Comparison of ENCODE assay signal across 1 cellular context in the genomic region with DNA sequence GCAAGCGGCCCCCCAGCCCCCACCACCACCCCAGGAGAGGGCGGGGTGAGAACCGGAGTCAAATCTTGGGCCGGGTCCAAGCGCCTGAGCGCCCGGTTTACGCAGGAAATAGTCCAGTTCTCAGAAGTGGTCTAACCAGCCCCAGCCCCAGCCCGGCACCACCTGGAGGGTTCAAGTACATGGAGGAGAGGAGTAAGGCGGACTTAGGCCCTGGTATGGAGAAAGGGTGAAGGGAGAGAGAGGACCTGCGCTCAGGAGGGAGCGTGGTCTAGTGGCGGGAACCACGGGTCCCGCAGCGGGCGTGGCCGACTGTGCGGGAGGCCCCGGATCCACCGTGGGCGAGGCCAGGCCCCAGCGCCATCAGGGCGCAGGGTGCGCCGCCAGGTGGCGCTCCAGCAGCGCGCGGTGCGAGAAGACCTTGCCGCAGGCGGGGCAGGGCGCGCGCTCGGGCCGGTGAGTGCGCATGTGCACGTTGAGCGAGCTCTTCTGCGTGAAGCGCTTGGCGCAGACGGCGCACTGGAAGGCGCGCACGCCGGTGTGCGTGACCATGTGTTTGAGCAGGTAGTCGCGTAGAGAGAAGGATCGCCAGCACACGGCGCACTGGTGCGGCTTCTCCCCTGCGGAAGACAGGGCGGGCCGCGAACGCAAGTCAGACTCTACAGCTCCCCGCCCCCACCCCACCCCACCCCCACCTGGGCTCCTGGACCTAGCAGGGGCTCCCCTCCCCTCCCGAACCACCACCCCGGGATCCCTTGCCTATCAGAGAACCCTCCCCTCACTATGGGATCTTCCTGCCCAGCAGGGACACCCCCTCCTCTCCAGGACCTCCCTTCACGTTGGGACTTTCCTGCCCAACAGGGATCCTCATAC.
TF ChIP-seq lines count a peak whose summit lies in the region.

No MANE protein-coding gene starts in this region.

TF ChIP-seq in K562, 482 proteins besides CTCF, POLR2A, EP300 and RAD21 (continued from another document and continues in another):
- no peak for TF ChIP-seq ZNF174 (CRISPR knock-in tag; IDR thresholded peaks at IDR 0.05)
- TF ChIP-seq POLR3G (IDR thresholded peaks at IDR 0.05; ENCODE audit: extremely low read depth, insufficient read length, insufficient replicate concordance) = no peak
- no peak; the same call in 1 of the 2 replicates for TF ChIP-seq GABPA (tag; conservative IDR thresholded peaks at IDR 0.05; ENCODE audit: low read depth)
- no peak for TF ChIP-seq ZNF699 (CRISPR knock-in tag; IDR thresholded peaks at IDR 0.05; ENCODE audit: insufficient replicate concordance)
- no peak for TF ChIP-seq NBN (IDR thresholded peaks at IDR 0.05; ENCODE audit: low read depth)
- peak; percentile 91 for TF ChIP-seq ZFX (CRISPR knock-in tag; IDR thresholded peaks at IDR 0.05)
- peak; percentile 23; the same call in 1 of the 2 replicates for TF ChIP-seq ZKSCAN1 (IDR thresholded peaks at IDR 0.05; ENCODE audit: low read depth, low read length)
- no peak for TF ChIP-seq ZNF766 (CRISPR knock-in tag; conservative IDR thresholded peaks at IDR 0.05)
- TF ChIP-seq WHSC1 (IDR thresholded peaks at IDR 0.05; ENCODE audit: low read length) = no peak
- no peak for TF ChIP-seq ZFPM2 (CRISPR knock-in tag; IDR thresholded peaks at IDR 0.05)
- peak; percentile 91 to 92 for TF ChIP-seq MAZ (CRISPR knock-in tag; conservative IDR thresholded peaks at IDR 0.05 in 1 of 2, IDR thresholded peaks at IDR 0.05 in 1 of 2)
- TF ChIP-seq ZNF165 (CRISPR knock-in tag; IDR thresholded peaks at IDR 0.05; ENCODE audit: borderline replicate concordance) = no peak
- no peak for TF ChIP-seq MCM7 (IDR thresholded peaks at IDR 0.05)
- TF ChIP-seq NFIX (CRISPR knock-in tag; IDR thresholded peaks at IDR 0.05; ENCODE audit: low read depth) = no peak
- TF ChIP-seq ZKSCAN3 (CRISPR knock-in tag; IDR thresholded peaks at IDR 0.05) = no peak
- no peak for TF ChIP-seq ZNF644 (tag; IDR thresholded peaks at IDR 0.05; ENCODE audit: low read depth)
- TF ChIP-seq, protein P1, sequence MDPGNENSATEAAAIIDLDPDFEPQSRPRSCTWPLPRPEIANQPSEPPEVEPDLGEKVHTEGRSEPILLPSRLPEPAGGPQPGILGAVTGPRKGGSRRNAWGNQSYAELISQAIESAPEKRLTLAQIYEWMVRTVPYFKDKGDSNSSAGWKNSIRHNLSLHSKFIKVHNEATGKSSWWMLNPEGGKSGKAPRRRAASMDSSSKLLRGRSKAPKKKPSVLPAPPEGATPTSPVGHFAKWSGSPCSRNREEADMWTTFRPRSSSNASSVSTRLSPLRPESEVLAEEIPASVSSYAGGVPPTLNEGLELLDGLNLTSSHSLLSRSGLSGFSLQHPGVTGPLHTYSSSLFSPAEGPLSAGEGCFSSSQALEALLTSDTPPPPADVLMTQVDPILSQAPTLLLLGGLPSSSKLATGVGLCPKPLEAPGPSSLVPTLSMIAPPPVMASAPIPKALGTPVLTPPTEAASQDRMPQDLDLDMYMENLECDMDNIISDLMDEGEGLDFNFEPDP (CRISPR knock-in tag; IDR thresholded peaks at IDR 0.05) = no peak
- no peak for TF ChIP-seq ZNF12 (CRISPR knock-in tag; IDR thresholded peaks at IDR 0.05)
- TF ChIP-seq ZNF583 (CRISPR knock-in tag; IDR thresholded peaks at IDR 0.05) = 0 out of 2 replicates have a peak, but pooled peaks have one; percentile 38
- TF ChIP-seq ZNF384 (IDR thresholded peaks at IDR 0.05; ENCODE audit: low read depth, low read length) = no peak
- TF ChIP-seq ARHGAP35 (IDR thresholded peaks at IDR 0.05; ENCODE audit: partially characterized antibody) = no peak
- TF ChIP-seq NFYB (IDR thresholded peaks at IDR 0.05; ENCODE audit: extremely low read depth, insufficient read length) = no peak
- no peak for TF ChIP-seq KDM1A (IDR thresholded peaks at IDR 0.05)
- TF ChIP-seq, protein P2, sequence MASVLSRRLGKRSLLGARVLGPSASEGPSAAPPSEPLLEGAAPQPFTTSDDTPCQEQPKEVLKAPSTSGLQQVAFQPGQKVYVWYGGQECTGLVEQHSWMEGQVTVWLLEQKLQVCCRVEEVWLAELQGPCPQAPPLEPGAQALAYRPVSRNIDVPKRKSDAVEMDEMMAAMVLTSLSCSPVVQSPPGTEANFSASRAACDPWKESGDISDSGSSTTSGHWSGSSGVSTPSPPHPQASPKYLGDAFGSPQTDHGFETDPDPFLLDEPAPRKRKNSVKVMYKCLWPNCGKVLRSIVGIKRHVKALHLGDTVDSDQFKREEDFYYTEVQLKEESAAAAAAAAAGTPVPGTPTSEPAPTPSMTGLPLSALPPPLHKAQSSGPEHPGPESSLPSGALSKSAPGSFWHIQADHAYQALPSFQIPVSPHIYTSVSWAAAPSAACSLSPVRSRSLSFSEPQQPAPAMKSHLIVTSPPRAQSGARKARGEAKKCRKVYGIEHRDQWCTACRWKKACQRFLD (CRISPR knock-in tag; IDR thresholded peaks at IDR 0.05) = no peak
- TF ChIP-seq ZNF717 (CRISPR knock-in tag; IDR thresholded peaks at IDR 0.05) = no peak
- TF ChIP-seq, protein P3, sequence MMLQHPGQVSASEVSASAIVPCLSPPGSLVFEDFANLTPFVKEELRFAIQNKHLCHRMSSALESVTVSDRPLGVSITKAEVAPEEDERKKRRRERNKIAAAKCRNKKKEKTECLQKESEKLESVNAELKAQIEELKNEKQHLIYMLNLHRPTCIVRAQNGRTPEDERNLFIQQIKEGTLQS (IDR thresholded peaks at IDR 0.05) = no peak
- TF ChIP-seq, protein P3 (CRISPR knock-in tag; conservative IDR thresholded peaks at IDR 0.05) = no peak
- TF ChIP-seq XRCC4 (IDR thresholded peaks at IDR 0.05; ENCODE audit: extremely low read depth, insufficient read depth, insufficient read length) = no peak
- no peak for TF ChIP-seq SMARCB1 (IDR thresholded peaks at IDR 0.05; ENCODE audit: insufficient read length, low read depth)
- TF ChIP-seq ZFP1 (CRISPR knock-in tag; IDR thresholded peaks at IDR 0.05) = no peak
- TF ChIP-seq, protein P4, sequence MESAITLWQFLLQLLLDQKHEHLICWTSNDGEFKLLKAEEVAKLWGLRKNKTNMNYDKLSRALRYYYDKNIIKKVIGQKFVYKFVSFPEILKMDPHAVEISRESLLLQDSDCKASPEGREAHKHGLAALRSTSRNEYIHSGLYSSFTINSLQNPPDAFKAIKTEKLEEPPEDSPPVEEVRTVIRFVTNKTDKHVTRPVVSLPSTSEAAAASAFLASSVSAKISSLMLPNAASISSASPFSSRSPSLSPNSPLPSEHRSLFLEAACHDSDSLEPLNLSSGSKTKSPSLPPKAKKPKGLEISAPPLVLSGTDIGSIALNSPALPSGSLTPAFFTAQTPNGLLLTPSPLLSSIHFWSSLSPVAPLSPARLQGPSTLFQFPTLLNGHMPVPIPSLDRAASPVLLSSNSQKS (CRISPR knock-in tag; IDR thresholded peaks at IDR 0.05) = no peak
- TF ChIP-seq, protein P5, sequence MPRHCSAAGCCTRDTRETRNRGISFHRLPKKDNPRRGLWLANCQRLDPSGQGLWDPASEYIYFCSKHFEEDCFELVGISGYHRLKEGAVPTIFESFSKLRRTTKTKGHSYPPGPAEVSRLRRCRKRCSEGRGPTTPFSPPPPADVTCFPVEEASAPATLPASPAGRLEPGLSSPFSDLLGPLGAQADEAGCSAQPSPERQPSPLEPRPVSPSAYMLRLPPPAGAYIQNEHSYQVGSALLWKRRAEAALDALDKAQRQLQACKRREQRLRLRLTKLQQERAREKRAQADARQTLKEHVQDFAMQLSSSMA (CRISPR knock-in tag; IDR thresholded peaks at IDR 0.05) = no peak
- peak; percentile 48; the same call in 1 of the 2 replicates for TF ChIP-seq JUN (IDR thresholded peaks at IDR 0.05; ENCODE audit: borderline replicate concordance, low read depth, low read length)
- peak; percentile 15; the same call in 1 of the 2 replicates for TF ChIP-seq JUN (CRISPR knock-in tag; IDR thresholded peaks at IDR 0.05; ENCODE audit: borderline replicate concordance)
- TF ChIP-seq ZFP36 (IDR thresholded peaks at IDR 0.05; ENCODE audit: low read depth, low read length, partially characterized antibody) = peak; percentile 38
- peak; percentile 76 for TF ChIP-seq ATF7 (IDR thresholded peaks at IDR 0.05)
- TF ChIP-seq ZNF324 (CRISPR knock-in tag; IDR thresholded peaks at IDR 0.05) = no peak
- TF ChIP-seq ZNF695 (CRISPR knock-in tag; IDR thresholded peaks at IDR 0.05) = no peak
- no peak for TF ChIP-seq THRAP3 (IDR thresholded peaks at IDR 0.05; ENCODE audit: borderline replicate concordance)
- no peak for TF ChIP-seq CBFA2T2 (conservative IDR thresholded peaks at IDR 0.05)
- no peak for TF ChIP-seq SIRT6 (IDR thresholded peaks at IDR 0.05; ENCODE audit: low read depth, low read length)
- no peak for TF ChIP-seq KDM2B (CRISPR knock-in tag; IDR thresholded peaks at IDR 0.05)
- TF ChIP-seq, protein P6, sequence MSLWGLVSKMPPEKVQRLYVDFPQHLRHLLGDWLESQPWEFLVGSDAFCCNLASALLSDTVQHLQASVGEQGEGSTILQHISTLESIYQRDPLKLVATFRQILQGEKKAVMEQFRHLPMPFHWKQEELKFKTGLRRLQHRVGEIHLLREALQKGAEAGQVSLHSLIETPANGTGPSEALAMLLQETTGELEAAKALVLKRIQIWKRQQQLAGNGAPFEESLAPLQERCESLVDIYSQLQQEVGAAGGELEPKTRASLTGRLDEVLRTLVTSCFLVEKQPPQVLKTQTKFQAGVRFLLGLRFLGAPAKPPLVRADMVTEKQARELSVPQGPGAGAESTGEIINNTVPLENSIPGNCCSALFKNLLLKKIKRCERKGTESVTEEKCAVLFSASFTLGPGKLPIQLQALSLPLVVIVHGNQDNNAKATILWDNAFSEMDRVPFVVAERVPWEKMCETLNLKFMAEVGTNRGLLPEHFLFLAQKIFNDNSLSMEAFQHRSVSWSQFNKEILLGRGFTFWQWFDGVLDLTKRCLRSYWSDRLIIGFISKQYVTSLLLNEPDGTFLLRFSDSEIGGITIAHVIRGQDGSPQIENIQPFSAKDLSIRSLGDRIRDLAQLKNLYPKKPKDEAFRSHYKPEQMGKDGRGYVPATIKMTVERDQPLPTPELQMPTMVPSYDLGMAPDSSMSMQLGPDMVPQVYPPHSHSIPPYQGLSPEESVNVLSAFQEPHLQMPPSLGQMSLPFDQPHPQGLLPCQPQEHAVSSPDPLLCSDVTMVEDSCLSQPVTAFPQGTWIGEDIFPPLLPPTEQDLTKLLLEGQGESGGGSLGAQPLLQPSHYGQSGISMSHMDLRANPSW (CRISPR knock-in tag; IDR thresholded peaks at IDR 0.05) = no peak
- TF ChIP-seq SNIP1 (IDR thresholded peaks at IDR 0.05; ENCODE audit: low read depth) = no peak
- TF ChIP-seq ILF3 (IDR thresholded peaks at IDR 0.05; ENCODE audit: borderline replicate concordance) = 0 out of 2 replicates have a peak, but pooled peaks have one; percentile 40
- peak; percentile 80 for TF ChIP-seq SMC3 (conservative IDR thresholded peaks at IDR 0.05; ENCODE audit: insufficient read depth, low read depth, low read length)
- 0 out of 2 replicates have a peak, but pooled peaks have one; percentile 66 for TF ChIP-seq E2F3 (CRISPR knock-in tag; IDR thresholded peaks at IDR 0.05)
- no peak for TF ChIP-seq ZNF551 (CRISPR knock-in tag; IDR thresholded peaks at IDR 0.05)
- TF ChIP-seq, protein P7, sequence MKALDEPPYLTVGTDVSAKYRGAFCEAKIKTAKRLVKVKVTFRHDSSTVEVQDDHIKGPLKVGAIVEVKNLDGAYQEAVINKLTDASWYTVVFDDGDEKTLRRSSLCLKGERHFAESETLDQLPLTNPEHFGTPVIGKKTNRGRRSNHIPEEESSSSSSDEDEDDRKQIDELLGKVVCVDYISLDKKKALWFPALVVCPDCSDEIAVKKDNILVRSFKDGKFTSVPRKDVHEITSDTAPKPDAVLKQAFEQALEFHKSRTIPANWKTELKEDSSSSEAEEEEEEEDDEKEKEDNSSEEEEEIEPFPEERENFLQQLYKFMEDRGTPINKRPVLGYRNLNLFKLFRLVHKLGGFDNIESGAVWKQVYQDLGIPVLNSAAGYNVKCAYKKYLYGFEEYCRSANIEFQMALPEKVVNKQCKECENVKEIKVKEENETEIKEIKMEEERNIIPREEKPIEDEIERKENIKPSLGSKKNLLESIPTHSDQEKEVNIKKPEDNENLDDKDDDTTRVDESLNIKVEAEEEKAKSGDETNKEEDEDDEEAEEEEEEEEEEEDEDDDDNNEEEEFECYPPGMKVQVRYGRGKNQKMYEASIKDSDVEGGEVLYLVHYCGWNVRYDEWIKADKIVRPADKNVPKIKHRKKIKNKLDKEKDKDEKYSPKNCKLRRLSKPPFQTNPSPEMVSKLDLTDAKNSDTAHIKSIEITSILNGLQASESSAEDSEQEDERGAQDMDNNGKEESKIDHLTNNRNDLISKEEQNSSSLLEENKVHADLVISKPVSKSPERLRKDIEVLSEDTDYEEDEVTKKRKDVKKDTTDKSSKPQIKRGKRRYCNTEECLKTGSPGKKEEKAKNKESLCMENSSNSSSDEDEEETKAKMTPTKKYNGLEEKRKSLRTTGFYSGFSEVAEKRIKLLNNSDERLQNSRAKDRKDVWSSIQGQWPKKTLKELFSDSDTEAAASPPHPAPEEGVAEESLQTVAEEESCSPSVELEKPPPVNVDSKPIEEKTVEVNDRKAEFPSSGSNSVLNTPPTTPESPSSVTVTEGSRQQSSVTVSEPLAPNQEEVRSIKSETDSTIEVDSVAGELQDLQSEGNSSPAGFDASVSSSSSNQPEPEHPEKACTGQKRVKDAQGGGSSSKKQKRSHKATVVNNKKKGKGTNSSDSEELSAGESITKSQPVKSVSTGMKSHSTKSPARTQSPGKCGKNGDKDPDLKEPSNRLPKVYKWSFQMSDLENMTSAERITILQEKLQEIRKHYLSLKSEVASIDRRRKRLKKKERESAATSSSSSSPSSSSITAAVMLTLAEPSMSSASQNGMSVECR (CRISPR knock-in tag; IDR thresholded peaks at IDR 0.05) = peak; percentile 55
- TF ChIP-seq, protein P8, sequence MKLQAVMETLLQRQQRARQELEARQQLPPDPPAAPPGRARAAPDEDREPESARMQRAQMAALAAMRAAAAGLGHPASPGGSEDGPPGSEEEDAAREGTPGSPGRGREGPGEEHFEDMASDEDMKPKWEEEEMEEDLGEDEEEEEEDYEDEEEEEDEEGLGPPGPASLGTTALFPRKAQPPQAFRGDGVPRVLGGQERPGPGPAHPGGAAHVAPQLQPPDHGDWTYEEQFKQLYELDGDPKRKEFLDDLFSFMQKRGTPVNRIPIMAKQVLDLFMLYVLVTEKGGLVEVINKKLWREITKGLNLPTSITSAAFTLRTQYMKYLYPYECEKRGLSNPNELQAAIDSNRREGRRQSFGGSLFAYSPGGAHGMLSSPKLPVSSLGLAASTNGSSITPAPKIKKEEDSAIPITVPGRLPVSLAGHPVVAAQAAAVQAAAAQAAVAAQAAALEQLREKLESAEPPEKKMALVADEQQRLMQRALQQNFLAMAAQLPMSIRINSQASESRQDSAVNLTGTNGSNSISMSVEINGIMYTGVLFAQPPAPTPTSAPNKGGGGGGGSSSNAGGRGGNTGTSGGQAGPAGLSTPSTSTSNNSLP (IDR thresholded peaks at IDR 0.05; ENCODE audit: borderline replicate concordance, low read depth, low read length) = no peak
- TF ChIP-seq HLTF (IDR thresholded peaks at IDR 0.05) = no peak
- TF ChIP-seq PYGO2 (tag; IDR thresholded peaks at IDR 0.05) = no peak
- TF ChIP-seq TSC22D4 (tag; IDR thresholded peaks at IDR 0.05) = no peak
